25 cellular contexts compared by ENCODE assay signal in the genomic region with DNA sequence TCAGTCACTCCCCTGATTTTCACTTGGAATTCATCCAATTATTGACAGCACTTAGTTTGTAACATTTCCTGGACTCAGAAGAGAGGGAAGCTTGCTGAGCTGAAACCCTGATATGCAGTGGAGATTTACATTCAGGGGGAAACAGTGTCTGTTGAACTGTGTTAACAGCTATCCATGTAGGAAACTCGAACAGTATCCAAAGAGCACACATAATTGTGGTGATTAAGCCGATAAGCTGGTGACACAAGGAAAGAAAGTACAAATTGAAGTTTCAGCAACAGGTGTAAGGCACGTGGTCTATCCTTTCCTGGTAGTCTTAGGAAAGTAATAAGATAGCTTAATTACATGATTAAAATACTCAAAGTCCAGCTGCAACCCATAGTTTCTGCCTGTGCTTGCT.
DNase-seq lines count a peak whose midpoint lies in the region; ATAC-seq, FAIRE-seq and TF ChIP-seq lines count a peak whose summit lies in the region.
"Had no signal": no experiment of that assay in that cellular context is flagged by ENCODE, and none has a peak within 500 bp of the region (broad histone marks: within the 10 kb centered on the region; RNA-seq: fewer than 3 reads in every experiment).

No MANE protein-coding gene starts in this region.

- no peak overlapping the region for H3K56ac ChIP-seq in mesendoderm (ENCODE audit: low read length)

- no CpG with 5 or more reads among the region's 3 CpGs for WGBS in mesendoderm (ENCODE audit: extremely low coverage, insufficient coverage, low lambda C conversion rate)

- no peak for TF ChIP-seq POLR2A in GM12892 (IDR thresholded peaks at IDR 0.05; ENCODE audit: low read depth, low read length)

- no peak overlapping the region for H3K23ac ChIP-seq in mesendoderm (ENCODE audit: low read length)

- H4K5ac ChIP-seq in mesendoderm (ENCODE audit: low read length) = no peak overlapping the region

- no peak for ATAC-seq in HG02623 (IDR thresholded peaks at IDR 0.05; ENCODE audit: unreplicated experiment)
- ATAC-seq in naive thymus-derived CD8-positive, alpha-beta T cell = no peak
- ATAC-seq: body of pancreas, gastrocnemius medialis, lower lobe of right lung had no signal

- no peak overlapping the region for H2BK15ac ChIP-seq in mesendoderm (replicated peaks; ENCODE audit: low read depth)

- FAIRE-seq in GM12892 (lab: Jason Lieb, UNC) = no peak
- FAIRE-seq: TTC549 had no signal

- H3K27ac ChIP-seq in mesendoderm (ENCODE audit: low read depth, low read length) = no peak overlapping the region
- H3K27ac ChIP-seq: body of pancreas, coronary artery, epithelial cell of prostate, gastrocnemius medialis, HL-60, KMS-11, lower lobe of right lung, PC-9, vagina had no signal

- H3K79me1 ChIP-seq in mesendoderm (ENCODE audit: low read length) = no peaks in the 10 kb centered on the region

- H3K4ac ChIP-seq in mesendoderm (ENCODE audit: low read depth, low read length) = no peak overlapping the region

- no peak overlapping the region for H4K8ac ChIP-seq in mesendoderm (ENCODE audit: low read depth, low read length)

- no peak overlapping the region for H3K4me2 ChIP-seq in mesendoderm (ENCODE audit: low read length)
- H3K4me2 ChIP-seq: KMS-11, PC-9 had no signal

- POLR2A ChIA-PET in naive thymus-derived CD8-positive, alpha-beta T cell (lab: Charles Lee) = no interaction called here

- H2BK120ac ChIP-seq in mesendoderm (ENCODE audit: low read depth, low read length) = no peak overlapping the region

- no peak overlapping the region for H3K9ac ChIP-seq in mesendoderm (ENCODE audit: low read length)
- H3K9ac ChIP-seq: KMS-11 had no signal

- no peak overlapping the region for H2BK5ac ChIP-seq in mesendoderm (ENCODE audit: low read length)

- peaks cover 0 to 5% (median 0%) of the 10 kb centered on the region in 3 donors for H3K36me3 Mint-ChIP-seq in naive thymus-derived CD8-positive, alpha-beta T cell
- H3K36me3 Mint-ChIP-seq: activated naive CD4-positive, alpha-beta T cell treated with anti-CD3 and anti-CD28 coated beads, Interleukin-2, amount 50 U/mL, for 24 hours; CD4-positive, alpha-beta memory T cell had no signal

- no peaks in the 10 kb centered on the region for H3K4me1 Mint-ChIP-seq in naive thymus-derived CD8-positive, alpha-beta T cell
- H3K4me1 Mint-ChIP-seq: activated naive CD4-positive, alpha-beta T cell treated with anti-CD3 and anti-CD28 coated beads, Interleukin-2, amount 50 U/mL, for 24 hours; CD4-positive, alpha-beta memory T cell had no signal

- no peak overlapping the region for H3K4me3 ChIP-seq in mesendoderm (ENCODE audit: low read length)
- H3K4me3 ChIP-seq: body of pancreas, coronary artery, gastrocnemius medialis, lower lobe of right lung, PC-9, vagina had no signal

- H3K4me3 Mint-ChIP-seq in naive thymus-derived CD8-positive, alpha-beta T cell = no peak overlapping the region
- H3K4me3 Mint-ChIP-seq: activated naive CD4-positive, alpha-beta T cell treated with anti-CD3 and anti-CD28 coated beads, Interleukin-2, amount 50 U/mL, for 24 hours; activated T-cell treated with anti-CD3 and anti-CD28 coated beads, Interleukin-2, amount 50 U/mL, for 24 hours; CD4-positive, alpha-beta memory T cell; neural crest cell had no signal

- no peak overlapping the region for H2AK5ac ChIP-seq in mesendoderm (ENCODE audit: low read length)

- H3K27ac Mint-ChIP-seq in naive thymus-derived CD8-positive, alpha-beta T cell = no peak overlapping the region
- H3K27ac Mint-ChIP-seq: activated naive CD4-positive, alpha-beta T cell treated with anti-CD3 and anti-CD28 coated beads, Interleukin-2, amount 50 U/mL, for 24 hours; activated T-cell treated with anti-CD3 and anti-CD28 coated beads, Interleukin-2, amount 50 U/mL, for 24 hours; CD4-positive, alpha-beta memory T cell had no signal

- no peaks in the 10 kb centered on the region for H3K36me3 ChIP-seq in mesendoderm (ENCODE audit: control insufficient read depth, insufficient read depth, low read length)
- H3K36me3 ChIP-seq: gastrocnemius medialis, lower lobe of right lung, vagina had no signal

- peaks cover 0 to 12% (median 4%) of the 10 kb centered on the region in 9 donors for H3K9me3 Mint-ChIP-seq in naive thymus-derived CD8-positive, alpha-beta T cell
- H3K9me3 Mint-ChIP-seq: activated T-cell treated with anti-CD3 and anti-CD28 coated beads, Interleukin-2, amount 50 U/mL, for 24 hours; neural crest cell had no signal

- H3K27me3 ChIP-seq in mesendoderm (ENCODE audit: insufficient read depth, low read length, poor library complexity) = no peaks in the 10 kb centered on the region
- H3K27me3 ChIP-seq: body of pancreas, gastrocnemius medialis, vagina had no signal

- DNase-seq in COR-L47 (lab: John Stamatoyannopoulos, UW) (peak; percentile 31), NCI-H128 (lab: John Stamatoyannopoulos, UW; ENCODE audit: unreplicated experiment) (peak; percentile 30), NCI-H82 treated with DMSO at 0.1 percent for 48 hours (lab: John Stamatoyannopoulos, UW; ENCODE audit: unreplicated experiment) (peak; percentile 45), mesendoderm (peak; percentile 47), OCI-M1 (lab: John Stamatoyannopoulos, UW) (no peak), GM12892 (ENCODE audit: insufficient read length) (no peak)
- no peak for DNase-seq in naive thymus-derived CD8-positive, alpha-beta T cell
- DNase-seq: activated CD4-positive, alpha-beta T cell treated with anti-CD3 and anti-CD28 coated beads, Interleukin-2, amount 50 U/mL, for 48 hours; activated T-cell treated with anti-CD3 and anti-CD28 coated beads, Interleukin-2, amount 50 U/mL, for 24 hours; body of pancreas; CD4-positive, alpha-beta memory T cell; gastrocnemius medialis; lower lobe of right lung; NCI-H2029 treated with DMSO at 0.1 percent for 48 hours; PC-9; retina had no signal

- no peaks in the 10 kb centered on the region for H3K27me3 Mint-ChIP-seq in naive thymus-derived CD8-positive, alpha-beta T cell
- H3K27me3 Mint-ChIP-seq: activated naive CD4-positive, alpha-beta T cell treated with anti-CD3 and anti-CD28 coated beads, Interleukin-2, amount 50 U/mL, for 24 hours; activated T-cell treated with anti-CD3 and anti-CD28 coated beads, Interleukin-2, amount 50 U/mL, for 24 hours; CD4-positive, alpha-beta memory T cell had no signal

- no peak overlapping the region for H3K18ac ChIP-seq in mesendoderm (ENCODE audit: low read length)

- H3K4me1 ChIP-seq in mesendoderm (ENCODE audit: control insufficient read depth, low read depth, low read length) = peaks cover 4% of the 10 kb centered on the region
- H3K4me1 ChIP-seq: lower lobe of right lung, vagina had no signal

- no peaks in the 10 kb centered on the region for H3K79me2 ChIP-seq in mesendoderm (ENCODE audit: control insufficient read depth, insufficient read depth, low read length)

Comparison
In these comparisons a context has a peak if more than half of its experiments do, and no peak if none do; other contexts are left out.
1. DNase-seq: peak in COR-L47 (single experiment), NCI-H128 (single experiment), NCI-H82 treated with DMSO at 0.1 percent for 48 hours (single experiment) and mesendoderm (single experiment); none in OCI-M1 (single experiment), naive thymus-derived CD8-positive, alpha-beta T cell (0 of 10) and GM12892 (single experiment).